In the genomic region with DNA sequence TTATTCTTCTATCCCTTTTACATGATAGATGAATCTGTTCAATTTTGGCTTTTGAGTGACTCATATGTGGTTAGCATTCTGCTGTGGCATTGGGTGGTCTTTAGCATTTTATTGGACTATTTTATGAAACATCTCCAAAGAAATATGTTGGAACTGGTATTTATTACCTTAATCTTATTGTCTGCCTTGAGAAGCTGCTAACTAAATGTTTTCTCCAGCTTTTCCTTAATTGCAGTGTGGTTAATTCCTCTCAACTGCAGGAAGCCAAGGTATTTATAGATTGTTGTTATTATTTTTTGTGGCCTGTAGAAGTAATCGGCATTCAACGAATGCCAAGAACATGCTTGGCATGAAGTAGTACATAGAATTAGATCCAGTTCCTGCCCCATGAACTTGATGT, we compare ENCODE assay signal across 29 cellular contexts.
A peak's percentile ranks its signal among the peaks of the same experiment; 100 is the strongest.
DNase-seq lines count a peak whose midpoint lies in the region; ATAC-seq, FAIRE-seq and TF ChIP-seq lines count a peak whose summit lies in the region.
"Had no signal": no experiment of that assay in that cellular context is flagged by ENCODE, and none has a peak within 500 bp of the region (broad histone marks: within the 10 kb centered on the region; RNA-seq: fewer than 3 reads in every experiment).

No MANE protein-coding gene starts in this region.

- no peak for ATAC-seq in Panc1
- no peak for ATAC-seq in GM18505 (IDR thresholded peaks at IDR 0.05; ENCODE audit: unreplicated experiment)
- ATAC-seq in GM21447 (IDR thresholded peaks at IDR 0.05; ENCODE audit: unreplicated experiment) = no peak
- no peak for ATAC-seq in left colon
- ATAC-seq: activated CD8-positive, alpha-beta T cell treated with anti-CD3 and anti-CD28 coated beads, Interleukin-2, amount 10 ng/mL, durations not matched to agents 7 days and 5 days; left lobe of liver had no signal

- peaks cover 100% of the 10 kb centered on the region for H3K4me1 ChIP-seq in Panc1 (ENCODE audit: control insufficient read depth, insufficient read depth, low read length)
- H3K4me1 ChIP-seq: parathyroid adenoma, testis had no signal

- intact Hi-C loops in Panc1 (cut with micrococcal nuclease; ENCODE audit: unreplicated experiment) (loop anchor here (5.0 kb wide), 1 partner anchor 61 kb away; no protein-coding TSS in a partner anchor), left colon (cut with DNase I, micrococcal nuclease) (no loop called here)

- CTCF ChIA-PET in Panc1 (lab: Charles Lee) = interaction anchor here (0.6 to 1.0 kb wide), 4 partner anchors 18 to 142 kb away, joined by 3 to 9 read pairs (median 3); no protein-coding TSS in a partner anchor

- no peak for DNase-seq in D721Med (ENCODE audit: insufficient read length, low spot score)
- peak; percentile 26 for DNase-seq in H4 (ENCODE audit: low spot score)
- DNase-seq in Panc1 (ENCODE audit: low read depth, low spot score) = no peak
- DNase-seq in myocyte (ENCODE audit: low read depth) = peak; percentile 53
- no peak for DNase-seq in NCI-H524 (lab: John Stamatoyannopoulos, UW)
- DNase-seq in left colon = no peak
- DNase-seq: activated CD8-positive, alpha-beta T cell treated with anti-CD3 and anti-CD28 coated beads, Interleukin-2, amount 10 ng/mL, durations not matched to agents 7 days and 5 days; CD4-positive, alpha-beta T cell; effector CD8-positive, alpha-beta T cell; glutamatergic neuron; GM23248; KG1; mesendoderm; NCI-H1417 treated with DMSO at 0.1 percent for 48 hours; NCI-H2029 treated with DMSO at 0.1 percent for 48 hours; NCI-H69; Peyer's patch; retina; SHP77 treated with DMSO at 0.1 percent for 48 hours; stimulated activated naive CD4-positive, alpha-beta T cell treated with Interleukin-2 at 50 U/mL for 16 hours; testis had no signal

- H3K27me3 ChIP-seq in Panc1 (ENCODE audit: control insufficient read depth, insufficient read depth, low read length) = no peaks in the 10 kb centered on the region
- H3K27me3 ChIP-seq: Peyer's patch, testis had no signal

- POLR2A ChIA-PET in Panc1 (lab: Charles Lee) = no interaction called here

- in situ Hi-C loops in Panc1 (cut with HindIII; ENCODE audit: low pct_unique_long_range_greater_than_20kb, low sequenced_read_pairs) = no loop called here

- H3K9me3 ChIP-seq in Panc1 (ENCODE audit: control insufficient read depth, insufficient read depth, low read depth, low read length) = no peaks in the 10 kb centered on the region
- H3K9me3 ChIP-seq: Peyer's patch, testis had no signal

- peak; percentile 29 for FAIRE-seq in D721Med (lab: Jason Lieb, UNC)
- FAIRE-seq: bronchial epithelial cell, colon had no signal

- no peaks in the 10 kb centered on the region for H3K36me3 ChIP-seq in Panc1 (ENCODE audit: control insufficient read depth, insufficient read depth, low read length)
- H3K36me3 ChIP-seq: Peyer's patch had no signal

- H3K27ac ChIP-seq in Panc1 (ENCODE audit: low read length) = peak overlapping the region; percentile 99
- H3K27ac ChIP-seq: GM23248, HL-60, parathyroid adenoma, Peyer's patch, testis had no signal

- TF ChIP-seq POLR2A in GM18505 (IDR thresholded peaks at IDR 0.05; ENCODE audit: borderline replicate concordance, extremely low read depth, insufficient read depth, insufficient read length) = no peak

- BruUV-seq in Panc1 (replicated peaks; lab: Mats Ljungman, UMichigan) = no TSS peak

- no peak overlapping the region for H3K4me3 ChIP-seq in Panc1 (ENCODE audit: low read depth in 2 of 2, low read length in 2 of 2)
- H3K4me3 ChIP-seq: GM23248, Peyer's patch, smooth muscle cell, testis had no signal

- no peak for TF ChIP-seq CTCF in D721Med (IDR thresholded peaks at IDR 0.05; ENCODE audit: insufficient read depth, missing control alignments)
- TF ChIP-seq CTCF in Panc1 (IDR thresholded peaks at IDR 0.05) = no peak

Comparison
In these comparisons a context has a peak if more than half of its experiments do, and no peak if none do; other contexts are left out.
1. DNase-seq: peak in H4 (single experiment) and myocyte (single experiment); none in D721Med (single experiment), Panc1 (single experiment), NCI-H524 (0 of 2) and left colon (0 of 2).